ENCODE assay signal across 16 cellular contexts in genomic region chr11:114384487-114384886, GRCh38.
"Had no signal": no experiment of that assay in that cellular context is flagged by ENCODE, and none has a peak within 500 bp of the region (broad histone marks: within the 10 kb centered on the region; RNA-seq: fewer than 3 reads in every experiment).

No MANE protein-coding gene starts in this region.

- H3K27ac ChIP-seq: body of pancreas, colonic mucosa, ovary, sigmoid colon, spleen had no signal

- H3K27me3 ChIP-seq: body of pancreas, colonic mucosa, ovary, sigmoid colon had no signal

- H3K36me3 Mint-ChIP-seq: T-cell had no signal

- H3K27me3 Mint-ChIP-seq: activated naive CD4-positive, alpha-beta T cell treated with anti-CD3 and anti-CD28 coated beads, Interleukin-2, amount 50 U/mL, for 24 hours had no signal

- H3K9me3 ChIP-seq: body of pancreas, colonic mucosa, ovary, sigmoid colon had no signal

- ATAC-seq: body of pancreas; esophagus mucosa; left lobe of liver; naive thymus-derived CD4-positive, alpha-beta T cell; T-cell had no signal

- H3K4me3 ChIP-seq: body of pancreas, colonic mucosa, ovary, sigmoid colon, spleen had no signal

- H3K4me3 Mint-ChIP-seq: activated naive CD4-positive, alpha-beta T cell treated with anti-CD3 and anti-CD28 coated beads, Interleukin-2, amount 50 U/mL, for 24 hours; naive thymus-derived CD4-positive, alpha-beta T cell; T-cell had no signal

- H3K4me1 ChIP-seq: body of pancreas, colonic mucosa, spleen had no signal

- H3K27ac Mint-ChIP-seq: activated naive CD4-positive, alpha-beta T cell treated with anti-CD3 and anti-CD28 coated beads, Interleukin-2, amount 50 U/mL, for 24 hours; naive thymus-derived CD4-positive, alpha-beta T cell; T-cell had no signal

- DNase-seq: activated CD4-positive, alpha-beta T cell treated with anti-CD3 and anti-CD28 coated beads for 4 hours; amygdala; body of pancreas; central memory CD4-positive, alpha-beta T cell; colonic mucosa; naive thymus-derived CD4-positive, alpha-beta T cell; ovary; sigmoid colon; spleen; T-cell had no signal

- H3K36me3 ChIP-seq: colonic mucosa, ovary, sigmoid colon, spleen had no signal

- FAIRE-seq: endometrium, islet of Langerhans, urothelium cell line had no signal
